Comparison of ENCODE assay signal across 15 cellular contexts in genomic region chr2:209974566-209974965, GRCh38. TPM values are rescaled to one million over a fixed set of nuclear protein-coding genes. Genes with fewer than 3 reads are reported as not detected.
DNase-seq lines count a peak whose midpoint lies in the region; ATAC-seq and TF ChIP-seq lines count a peak whose summit lies in the region.
"Had no signal": no experiment of that assay in that cellular context is flagged by ENCODE, and none has a peak within 500 bp of the region (broad histone marks: within the 10 kb centered on the region; RNA-seq: fewer than 3 reads in every experiment).

No MANE protein-coding gene starts in this region.

- no peaks in the 10 kb centered on the region for H3K9me3 Mint-ChIP-seq in activated T-cell treated with anti-CD3 and anti-CD28 coated beads, Interleukin-2, amount 50 U/mL, for 4 hours

- H3K4me1 Mint-ChIP-seq in activated T-cell treated with anti-CD3 and anti-CD28 coated beads, Interleukin-2, amount 50 U/mL, for 4 hours (ENCODE audit: low read depth), result no peaks in the 10 kb centered on the region

- TF ChIP-seq POLR2A in right lobe of liver (IDR thresholded peaks at IDR 0.05), result no peak

- intact Hi-C loops in right lobe of liver (cut with DNase I), result no loop called here

- no peaks in the 10 kb centered on the region for H3K9me3 ChIP-seq in right lobe of liver
- H3K9me3 ChIP-seq: BLaER1 treated with 17β-estradiol and CSF1 and Interleukin-3, amounts not matched to agents 10 nM and 100 nM; SK-N-SH had no signal

- H3K36me3 Mint-ChIP-seq in activated T-cell treated with anti-CD3 and anti-CD28 coated beads, Interleukin-2, amount 50 U/mL, for 4 hours (ENCODE audit: insufficient read depth), result no peaks in the 10 kb centered on the region

- peaks cover 0 to 5% (median 0%) of the 10 kb centered on the region in 4 donors for H3K4me1 ChIP-seq in right lobe of liver
- H3K4me1 ChIP-seq: BLaER1 treated with 17β-estradiol and CSF1 and Interleukin-3, amounts not matched to agents 10 nM and 100 nM had no signal

- H3K27me3 ChIP-seq in right lobe of liver, result no peaks in the 10 kb centered on the region
- H3K27me3 ChIP-seq: BLaER1 treated with 17β-estradiol and CSF1 and Interleukin-3, amounts not matched to agents 10 nM and 100 nM had no signal

- DNase-seq in A172 (ENCODE audit: low spot score), result peak; percentile 5
- peak; percentile 21 for DNase-seq in HPDE6-E6E7 (ENCODE audit: extremely low spot score)
- DNase-seq in T1000 (lab: John Stamatoyannopoulos, UW), result peak; percentile 5
- DNase-seq in epithelial cell of prostate (ENCODE audit: low read depth, low spot score), result peak; percentile 43
- DNase-seq in NCI-H1417 (lab: John Stamatoyannopoulos, UW), result no peak
- no peak for DNase-seq in right lobe of liver
- no peak for DNase-seq in activated T-cell treated with anti-CD3 and anti-CD28 coated beads, Interleukin-2, amount 50 U/mL, for 4 hours
- DNase-seq: 8988T, NCI-H1105 treated with DMSO at 0.1 percent for 48 hours, NCI-H187 treated with DMSO at 0.1 percent for 48 hours, NCI-H2171, SK-N-SH had no signal

- no peak for TF ChIP-seq CTCF in right lobe of liver (IDR thresholded peaks at IDR 0.05)

- ATAC-seq in right lobe of liver (no peak), HG02798 (IDR thresholded peaks at IDR 0.05; ENCODE audit: poor library complexity, unreplicated experiment) (no peak)
- no peak for ATAC-seq in activated T-cell treated with anti-CD3 and anti-CD28 coated beads, Interleukin-2, amount 50 U/mL, for 4 hours
- ATAC-seq: GM12878 had no signal

- H3K4me3 ChIP-seq in right lobe of liver, result no peak overlapping the region
- H3K4me3 ChIP-seq: BLaER1 treated with 17β-estradiol and CSF1 and Interleukin-3, amounts not matched to agents 10 nM and 100 nM; GM12878 had no signal

- H3K27ac ChIP-seq in epithelial cell of prostate (no peak overlapping the region), right lobe of liver (no peak overlapping the region)
- H3K27ac ChIP-seq: BLaER1 treated with 17β-estradiol and CSF1 and Interleukin-3, amounts not matched to agents 10 nM and 100 nM had no signal

- 44% methylated on average over 1 of the region's 1 CpG for WGBS in right lobe of liver (ENCODE audit: insufficient coverage, low coverage, low lambda C conversion rate, missing lambda C conversion rate)

- H3K27me3 Mint-ChIP-seq in activated T-cell treated with anti-CD3 and anti-CD28 coated beads, Interleukin-2, amount 50 U/mL, for 4 hours (ENCODE audit: low read depth), result peaks cover 7% of the 10 kb centered on the region

- no peak overlapping the region for H3K4me3 Mint-ChIP-seq in activated T-cell treated with anti-CD3 and anti-CD28 coated beads, Interleukin-2, amount 50 U/mL, for 4 hours

- H3K36me3 ChIP-seq in right lobe of liver, result no peaks in the 10 kb centered on the region
- H3K36me3 ChIP-seq: BLaER1 treated with 17β-estradiol and CSF1 and Interleukin-3, amounts not matched to agents 10 nM and 100 nM had no signal

RNA-seq across cellular contexts. Expression of gene RPE, which starts 27.9 kb away (rescaled TPM):
- total RNA-seq in A172 (2014; rRNA removed; shearing (Covaris generic)), result 129 and 165 TPM in 2 replicates
- total RNA-seq in right lobe of liver, result 10 to 100 TPM; 21.8 to 39.9 (median 25.3) TPM
- 10 to 100 TPM; 35.0 to 47.5 (median 44.2) TPM for total RNA-seq in activated T-cell treated with anti-CD3 and anti-CD28 coated beads, Interleukin-2, amount 50 U/mL, for 4 hours

Comparison
In these comparisons a context has a peak if more than half of its experiments do, and no peak if none do; other contexts are left out.
1. DNase-seq: peak in A172 (single experiment), HPDE6-E6E7 (single experiment), T1000 (single experiment) and epithelial cell of prostate (single experiment); none in NCI-H1417 (0 of 3), right lobe of liver (0 of 3) and activated T-cell treated with anti-CD3 and anti-CD28 coated beads, Interleukin-2, amount 50 U/mL, for 4 hours (single experiment).